In the genomic region with DNA sequence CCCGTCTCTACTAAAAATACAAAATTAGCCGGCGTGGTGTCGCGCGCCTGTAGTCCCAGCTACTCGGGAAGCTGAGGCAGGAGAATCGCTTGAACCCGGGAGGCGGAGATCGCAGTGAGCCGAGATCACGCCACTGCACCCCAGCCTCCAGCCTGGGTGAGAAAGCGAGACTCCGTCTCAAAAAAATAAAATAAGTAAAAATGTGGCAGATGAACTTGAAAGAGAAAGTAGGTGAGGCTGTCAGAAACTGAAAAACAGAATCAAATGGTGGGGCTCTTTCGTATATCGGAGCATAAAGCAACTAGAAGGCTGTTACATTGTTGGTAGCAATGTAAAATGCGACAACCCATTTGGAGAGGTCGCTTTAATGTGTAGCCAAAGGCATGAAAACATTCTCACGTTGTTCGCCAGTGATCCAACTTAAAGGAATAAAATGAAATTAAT, we compare ENCODE assay signal across 1 cellular context.
TF ChIP-seq lines count a peak whose summit lies in the region.

No MANE protein-coding gene starts in this region.

TF ChIP-seq in K562, 482 proteins besides CTCF, POLR2A, EP300 and RAD21 (continued from another document and continues in another):
- TF ChIP-seq, protein P1, sequence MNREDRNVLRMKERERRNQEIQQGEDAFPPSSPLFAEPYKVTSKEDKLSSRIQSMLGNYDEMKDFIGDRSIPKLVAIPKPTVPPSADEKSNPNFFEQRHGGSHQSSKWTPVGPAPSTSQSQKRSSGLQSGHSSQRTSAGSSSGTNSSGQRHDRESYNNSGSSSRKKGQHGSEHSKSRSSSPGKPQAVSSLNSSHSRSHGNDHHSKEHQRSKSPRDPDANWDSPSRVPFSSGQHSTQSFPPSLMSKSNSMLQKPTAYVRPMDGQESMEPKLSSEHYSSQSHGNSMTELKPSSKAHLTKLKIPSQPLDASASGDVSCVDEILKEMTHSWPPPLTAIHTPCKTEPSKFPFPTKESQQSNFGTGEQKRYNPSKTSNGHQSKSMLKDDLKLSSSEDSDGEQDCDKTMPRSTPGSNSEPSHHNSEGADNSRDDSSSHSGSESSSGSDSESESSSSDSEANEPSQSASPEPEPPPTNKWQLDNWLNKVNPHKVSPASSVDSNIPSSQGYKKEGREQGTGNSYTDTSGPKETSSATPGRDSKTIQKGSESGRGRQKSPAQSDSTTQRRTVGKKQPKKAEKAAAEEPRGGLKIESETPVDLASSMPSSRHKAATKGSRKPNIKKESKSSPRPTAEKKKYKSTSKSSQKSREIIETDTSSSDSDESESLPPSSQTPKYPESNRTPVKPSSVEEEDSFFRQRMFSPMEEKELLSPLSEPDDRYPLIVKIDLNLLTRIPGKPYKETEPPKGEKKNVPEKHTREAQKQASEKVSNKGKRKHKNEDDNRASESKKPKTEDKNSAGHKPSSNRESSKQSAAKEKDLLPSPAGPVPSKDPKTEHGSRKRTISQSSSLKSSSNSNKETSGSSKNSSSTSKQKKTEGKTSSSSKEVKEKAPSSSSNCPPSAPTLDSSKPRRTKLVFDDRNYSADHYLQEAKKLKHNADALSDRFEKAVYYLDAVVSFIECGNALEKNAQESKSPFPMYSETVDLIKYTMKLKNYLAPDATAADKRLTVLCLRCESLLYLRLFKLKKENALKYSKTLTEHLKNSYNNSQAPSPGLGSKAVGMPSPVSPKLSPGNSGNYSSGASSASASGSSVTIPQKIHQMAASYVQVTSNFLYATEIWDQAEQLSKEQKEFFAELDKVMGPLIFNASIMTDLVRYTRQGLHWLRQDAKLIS (CRISPR knock-in tag; IDR thresholded peaks at IDR 0.05), result no peak
- TF ChIP-seq, protein P2, sequence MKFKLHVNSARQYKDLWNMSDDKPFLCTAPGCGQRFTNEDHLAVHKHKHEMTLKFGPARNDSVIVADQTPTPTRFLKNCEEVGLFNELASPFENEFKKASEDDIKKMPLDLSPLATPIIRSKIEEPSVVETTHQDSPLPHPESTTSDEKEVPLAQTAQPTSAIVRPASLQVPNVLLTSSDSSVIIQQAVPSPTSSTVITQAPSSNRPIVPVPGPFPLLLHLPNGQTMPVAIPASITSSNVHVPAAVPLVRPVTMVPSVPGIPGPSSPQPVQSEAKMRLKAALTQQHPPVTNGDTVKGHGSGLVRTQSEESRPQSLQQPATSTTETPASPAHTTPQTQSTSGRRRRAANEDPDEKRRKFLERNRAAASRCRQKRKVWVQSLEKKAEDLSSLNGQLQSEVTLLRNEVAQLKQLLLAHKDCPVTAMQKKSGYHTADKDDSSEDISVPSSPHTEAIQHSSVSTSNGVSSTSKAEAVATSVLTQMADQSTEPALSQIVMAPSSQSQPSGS (CRISPR knock-in tag; IDR thresholded peaks at IDR 0.05), result no peak
- TF ChIP-seq, protein P3, sequence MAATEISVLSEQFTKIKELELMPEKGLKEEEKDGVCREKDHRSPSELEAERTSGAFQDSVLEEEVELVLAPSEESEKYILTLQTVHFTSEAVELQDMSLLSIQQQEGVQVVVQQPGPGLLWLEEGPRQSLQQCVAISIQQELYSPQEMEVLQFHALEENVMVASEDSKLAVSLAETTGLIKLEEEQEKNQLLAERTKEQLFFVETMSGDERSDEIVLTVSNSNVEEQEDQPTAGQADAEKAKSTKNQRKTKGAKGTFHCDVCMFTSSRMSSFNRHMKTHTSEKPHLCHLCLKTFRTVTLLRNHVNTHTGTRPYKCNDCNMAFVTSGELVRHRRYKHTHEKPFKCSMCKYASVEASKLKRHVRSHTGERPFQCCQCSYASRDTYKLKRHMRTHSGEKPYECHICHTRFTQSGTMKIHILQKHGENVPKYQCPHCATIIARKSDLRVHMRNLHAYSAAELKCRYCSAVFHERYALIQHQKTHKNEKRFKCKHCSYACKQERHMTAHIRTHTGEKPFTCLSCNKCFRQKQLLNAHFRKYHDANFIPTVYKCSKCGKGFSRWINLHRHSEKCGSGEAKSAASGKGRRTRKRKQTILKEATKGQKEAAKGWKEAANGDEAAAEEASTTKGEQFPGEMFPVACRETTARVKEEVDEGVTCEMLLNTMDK (IDR thresholded peaks at IDR 0.05; ENCODE audit: borderline replicate concordance, insufficient read depth, low read depth, low read length, poor library complexity, severe bottlenecking), result no peak
- no peak for TF ChIP-seq ZKSCAN3 (CRISPR knock-in tag; IDR thresholded peaks at IDR 0.05)
- TF ChIP-seq EP400 (IDR thresholded peaks at IDR 0.05), result no peak
- no peak for TF ChIP-seq NCOA6 (IDR thresholded peaks at IDR 0.05)
- no peak for TF ChIP-seq POLR3A (IDR thresholded peaks at IDR 0.05; ENCODE audit: borderline replicate concordance, extremely low read depth, insufficient read depth, insufficient read length)
- no peak for TF ChIP-seq CBX5 (IDR thresholded peaks at IDR 0.05; ENCODE audit: borderline replicate concordance, low read depth)
- TF ChIP-seq ARHGAP35 (IDR thresholded peaks at IDR 0.05; ENCODE audit: partially characterized antibody), result no peak
- no peak for TF ChIP-seq MAZ (CRISPR knock-in tag; conservative IDR thresholded peaks at IDR 0.05 in 1 of 2, IDR thresholded peaks at IDR 0.05 in 1 of 2)
- no peak for TF ChIP-seq ZNF395 (CRISPR knock-in tag; IDR thresholded peaks at IDR 0.05)
- TF ChIP-seq TAF1 (IDR thresholded peaks at IDR 0.05; ENCODE audit: control insufficient read depth, extremely low read depth, insufficient read depth, low read length, severe bottlenecking), result no peak
- TF ChIP-seq RBM39 (optimal IDR thresholded peaks at IDR 0.05; ENCODE audit: low read depth, low read length), result no peak
- TF ChIP-seq E2F1 (CRISPR knock-in tag; IDR thresholded peaks at IDR 0.05), result no peak
- TF ChIP-seq, protein P4, sequence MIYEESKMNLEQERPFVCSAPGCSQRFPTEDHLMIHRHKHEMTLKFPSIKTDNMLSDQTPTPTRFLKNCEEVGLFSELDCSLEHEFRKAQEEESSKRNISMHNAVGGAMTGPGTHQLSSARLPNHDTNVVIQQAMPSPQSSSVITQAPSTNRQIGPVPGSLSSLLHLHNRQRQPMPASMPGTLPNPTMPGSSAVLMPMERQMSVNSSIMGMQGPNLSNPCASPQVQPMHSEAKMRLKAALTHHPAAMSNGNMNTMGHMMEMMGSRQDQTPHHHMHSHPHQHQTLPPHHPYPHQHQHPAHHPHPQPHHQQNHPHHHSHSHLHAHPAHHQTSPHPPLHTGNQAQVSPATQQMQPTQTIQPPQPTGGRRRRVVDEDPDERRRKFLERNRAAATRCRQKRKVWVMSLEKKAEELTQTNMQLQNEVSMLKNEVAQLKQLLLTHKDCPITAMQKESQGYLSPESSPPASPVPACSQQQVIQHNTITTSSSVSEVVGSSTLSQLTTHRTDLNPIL (CRISPR knock-in tag; IDR thresholded peaks at IDR 0.05), result no peak
- no peak for TF ChIP-seq OTX1 (CRISPR knock-in tag; IDR thresholded peaks at IDR 0.05)
- TF ChIP-seq DNMT1 (IDR thresholded peaks at IDR 0.05), result no peak
- TF ChIP-seq DMBX1 (CRISPR knock-in tag; IDR thresholded peaks at IDR 0.05; ENCODE audit: borderline replicate concordance), result 0 out of 2 replicates have a peak, but pooled peaks have one; percentile 0
- TF ChIP-seq SRSF7 (optimal IDR thresholded peaks at IDR 0.05; ENCODE audit: low read depth, low read length), result no peak
- peak; percentile 69 for TF ChIP-seq L3MBTL2 (IDR thresholded peaks at IDR 0.05)
- no peak for TF ChIP-seq ZNF609 (CRISPR knock-in tag; IDR thresholded peaks at IDR 0.05; ENCODE audit: borderline replicate concordance)
- no peak for TF ChIP-seq TAF15 (IDR thresholded peaks at IDR 0.05; ENCODE audit: low read depth, low read length)
- no peak for TF ChIP-seq ZNF143 (CRISPR knock-in tag; IDR thresholded peaks at IDR 0.05)
- no peak for TF ChIP-seq BRCA1 (IDR thresholded peaks at IDR 0.05)
- no peak for TF ChIP-seq BRCA1 (CRISPR knock-in tag; IDR thresholded peaks at IDR 0.05)
- TF ChIP-seq E2F3 (CRISPR knock-in tag; IDR thresholded peaks at IDR 0.05), result no peak
- TF ChIP-seq THRB (CRISPR knock-in tag; conservative IDR thresholded peaks at IDR 0.05), result peak; percentile 80; the same call in 1 of the 2 replicates
- TF ChIP-seq, protein P5, sequence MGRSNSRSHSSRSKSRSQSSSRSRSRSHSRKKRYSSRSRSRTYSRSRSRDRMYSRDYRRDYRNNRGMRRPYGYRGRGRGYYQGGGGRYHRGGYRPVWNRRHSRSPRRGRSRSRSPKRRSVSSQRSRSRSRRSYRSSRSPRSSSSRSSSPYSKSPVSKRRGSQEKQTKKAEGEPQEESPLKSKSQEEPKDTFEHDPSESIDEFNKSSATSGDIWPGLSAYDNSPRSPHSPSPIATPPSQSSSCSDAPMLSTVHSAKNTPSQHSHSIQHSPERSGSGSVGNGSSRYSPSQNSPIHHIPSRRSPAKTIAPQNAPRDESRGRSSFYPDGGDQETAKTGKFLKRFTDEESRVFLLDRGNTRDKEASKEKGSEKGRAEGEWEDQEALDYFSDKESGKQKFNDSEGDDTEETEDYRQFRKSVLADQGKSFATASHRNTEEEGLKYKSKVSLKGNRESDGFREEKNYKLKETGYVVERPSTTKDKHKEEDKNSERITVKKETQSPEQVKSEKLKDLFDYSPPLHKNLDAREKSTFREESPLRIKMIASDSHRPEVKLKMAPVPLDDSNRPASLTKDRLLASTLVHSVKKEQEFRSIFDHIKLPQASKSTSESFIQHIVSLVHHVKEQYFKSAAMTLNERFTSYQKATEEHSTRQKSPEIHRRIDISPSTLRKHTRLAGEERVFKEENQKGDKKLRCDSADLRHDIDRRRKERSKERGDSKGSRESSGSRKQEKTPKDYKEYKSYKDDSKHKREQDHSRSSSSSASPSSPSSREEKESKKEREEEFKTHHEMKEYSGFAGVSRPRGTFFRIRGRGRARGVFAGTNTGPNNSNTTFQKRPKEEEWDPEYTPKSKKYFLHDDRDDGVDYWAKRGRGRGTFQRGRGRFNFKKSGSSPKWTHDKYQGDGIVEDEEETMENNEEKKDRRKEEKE (IDR thresholded peaks at IDR 0.05; ENCODE audit: borderline replicate concordance in 1 of 2, control insufficient read depth in 1 of 2, low read depth in 2 of 2, low read length in 1 of 2), result no peak
- TF ChIP-seq SRSF3 (IDR thresholded peaks at IDR 0.05; ENCODE audit: insufficient read depth, low read length), result no peak
- TF ChIP-seq ZNF184 (CRISPR knock-in tag; IDR thresholded peaks at IDR 0.05), result no peak
- TF ChIP-seq, protein P6, sequence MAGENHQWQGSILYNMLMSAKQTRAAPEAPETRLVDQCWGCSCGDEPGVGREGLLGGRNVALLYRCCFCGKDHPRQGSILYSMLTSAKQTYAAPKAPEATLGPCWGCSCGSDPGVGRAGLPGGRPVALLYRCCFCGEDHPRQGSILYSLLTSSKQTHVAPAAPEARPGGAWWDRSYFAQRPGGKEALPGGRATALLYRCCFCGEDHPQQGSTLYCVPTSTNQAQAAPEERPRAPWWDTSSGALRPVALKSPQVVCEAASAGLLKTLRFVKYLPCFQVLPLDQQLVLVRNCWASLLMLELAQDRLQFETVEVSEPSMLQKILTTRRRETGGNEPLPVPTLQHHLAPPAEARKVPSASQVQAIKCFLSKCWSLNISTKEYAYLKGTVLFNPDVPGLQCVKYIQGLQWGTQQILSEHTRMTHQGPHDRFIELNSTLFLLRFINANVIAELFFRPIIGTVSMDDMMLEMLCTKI (IDR thresholded peaks at IDR 0.05; ENCODE audit: partially characterized antibody), result no peak
